In genomic region chr4:181582595-181582994, GRCh38 we compare ENCODE assay signal across 19 cellular contexts.
DNase-seq lines count a peak whose midpoint lies in the region; ATAC-seq and TF ChIP-seq lines count a peak whose summit lies in the region.
"Had no signal": no experiment of that assay in that cellular context is flagged by ENCODE, and none has a peak within 500 bp of the region (broad histone marks: within the 10 kb centered on the region; RNA-seq: fewer than 3 reads in every experiment).

No MANE protein-coding gene starts in this region.

- no peaks in the 10 kb centered on the region for H3K27me3 Mint-ChIP-seq in natural killer cell treated with Interleukin-12 subunit alpha and Interleukin-12 subunit beta and Interleukin-15 and Interleukin-18, amount 100 ng/mL, for 72 hours
- H3K27me3 Mint-ChIP-seq: B cell had no signal

- no peak overlapping the region for H3K4me3 ChIP-seq in OCI-LY7 (ENCODE audit: low read depth, low read length, poor library complexity, severe bottlenecking)
- H3K4me3 ChIP-seq in Peyer's patch: no peak overlapping the region
- H3K4me3 ChIP-seq: adrenal gland, HAP-1, left ventricle myocardium inferior, SJCRH30, stomach had no signal

- POLR2A ChIA-PET in OCI-LY7 (lab: Charles Lee): interaction anchor here (0.7 kb wide), 1 partner anchor 1088 kb away, joined by 5 read pairs; no protein-coding TSS in a partner anchor

- H3K4me1 Mint-ChIP-seq in natural killer cell treated with Interleukin-12 subunit alpha and Interleukin-12 subunit beta and Interleukin-15 and Interleukin-18, amount 100 ng/mL, for 72 hours (ENCODE audit: low read depth in 2 of 2): no peaks in the 10 kb centered on the region
- H3K4me1 Mint-ChIP-seq: B cell had no signal

- H2AFZ ChIP-seq in OCI-LY7 (ENCODE audit: low read length): no peak overlapping the region

- H3K4me1 ChIP-seq in OCI-LY7 (ENCODE audit: insufficient read depth, low read length, poor library complexity, severe bottlenecking) (no peaks in the 10 kb centered on the region), Peyer's patch (no peaks in the 10 kb centered on the region)
- H3K4me1 ChIP-seq: adrenal gland, HAP-1, left ventricle myocardium inferior, SJCRH30, stomach had no signal

- no peaks in the 10 kb centered on the region for H3K27me3 ChIP-seq in Peyer's patch
- H3K27me3 ChIP-seq: adrenal gland, SJCRH30, stomach had no signal

- DNase-seq in H4 (ENCODE audit: low spot score) (peak; percentile 47), OCI-LY7 (ENCODE audit: low spot score) (peak; percentile 5), iPS-NIHi11 (ENCODE audit: low spot score) (peak; percentile 35), Peyer's patch (no peak), G401 (ENCODE audit: low spot score) (no peak)
- no peak for DNase-seq in natural killer cell treated with Interleukin-12 subunit alpha and Interleukin-12 subunit beta and Interleukin-15 and Interleukin-18, amount 100 ng/mL, for 72 hours (ENCODE audit: low spot score)
- DNase-seq: activated CD4-positive, alpha-beta T cell treated with anti-CD3 and anti-CD28 coated beads, Interleukin-2, amount 50 U/mL, for 4 hours; activated T-cell treated with anti-CD3 and anti-CD28 coated beads, Interleukin-2, amount 50 U/mL, for 48 hours; adrenal gland; IMR-90; left ventricle myocardium inferior; NCI-H1417; stimulated activated CD4-positive, alpha-beta T cell treated with anti-CD3 and anti-CD28 coated beads, Interleukin-15, amount 100 ng/mL, for 24 hours; stomach had no signal

- H3K27ac ChIP-seq in C4-2B: no peak overlapping the region
- H3K27ac ChIP-seq in OCI-LY7 (ENCODE audit: low read depth, low read length, poor library complexity, severe bottlenecking): no peak overlapping the region
- H3K27ac ChIP-seq in Peyer's patch: no peak overlapping the region
- H3K27ac ChIP-seq: adrenal gland, left ventricle myocardium inferior, SJCRH30, stomach had no signal

- no peak overlapping the region for H3K27ac Mint-ChIP-seq in natural killer cell treated with Interleukin-12 subunit alpha and Interleukin-12 subunit beta and Interleukin-15 and Interleukin-18, amount 100 ng/mL, for 72 hours
- H3K27ac Mint-ChIP-seq: B cell had no signal

- BruUV-seq in OCI-LY7 (replicated peaks; lab: Mats Ljungman, UMichigan): no TSS peak

- no peak overlapping the region for H3K4me3 Mint-ChIP-seq in natural killer cell treated with Interleukin-12 subunit alpha and Interleukin-12 subunit beta and Interleukin-15 and Interleukin-18, amount 100 ng/mL, for 72 hours
- H3K4me3 Mint-ChIP-seq: B cell had no signal

- intact Hi-C loops in OCI-LY7 (cut with micrococcal nuclease; ENCODE audit: unreplicated experiment): no loop called here

- ATAC-seq in natural killer cell treated with Interleukin-12 subunit alpha and Interleukin-12 subunit beta and Interleukin-15 and Interleukin-18, amount 100 ng/mL, for 72 hours: no peak
- ATAC-seq in GM19351 (IDR thresholded peaks at IDR 0.05; ENCODE audit: unreplicated experiment): no peak

- no peaks in the 10 kb centered on the region for H4K20me1 ChIP-seq in OCI-LY7 (ENCODE audit: insufficient read depth, low read length)

- no peak overlapping the region for H3K4me2 ChIP-seq in OCI-LY7 (ENCODE audit: low read length)

- CTCF ChIA-PET in OCI-LY7 (lab: Charles Lee; ENCODE audit: unreplicated experiment): no interaction called here

- no peak for TF ChIP-seq POLR2A in Peyer's patch (IDR thresholded peaks at IDR 0.05)

- no peaks in the 10 kb centered on the region for H3K9me3 ChIP-seq in OCI-LY7 (ENCODE audit: low read length)
- no peaks in the 10 kb centered on the region for H3K9me3 ChIP-seq in Peyer's patch
- H3K9me3 ChIP-seq: adrenal gland, HAP-1, left ventricle myocardium inferior, SJCRH30 had no signal

- H3K9me2 ChIP-seq in OCI-LY7 (ENCODE audit: insufficient read depth, low read length): no peaks in the 10 kb centered on the region

- no peaks in the 10 kb centered on the region for H3K79me2 ChIP-seq in OCI-LY7 (ENCODE audit: insufficient read depth, low read depth, low read length)

- no peaks in the 10 kb centered on the region for H3K36me3 ChIP-seq in OCI-LY7 (ENCODE audit: insufficient read depth, low read length)
- no peaks in the 10 kb centered on the region for H3K36me3 ChIP-seq in Peyer's patch
- H3K36me3 ChIP-seq: adrenal gland, HAP-1, left ventricle myocardium inferior, SJCRH30, stomach had no signal

- H3K36me3 Mint-ChIP-seq in natural killer cell treated with Interleukin-12 subunit alpha and Interleukin-12 subunit beta and Interleukin-15 and Interleukin-18, amount 100 ng/mL, for 72 hours: no peaks in the 10 kb centered on the region

- in situ Hi-C loops in G401 (cut with HindIII; ENCODE audit: low sequenced_read_pairs): no loop called here

- peak; percentile 52 for TF ChIP-seq CTCF in C4-2B (conservative IDR thresholded peaks at IDR 0.05)
- peak; percentile 59 for TF ChIP-seq CTCF in OCI-LY7 (conservative IDR thresholded peaks at IDR 0.05; ENCODE audit: low read length)
- no peak for TF ChIP-seq CTCF in Peyer's patch (IDR thresholded peaks at IDR 0.05)

- H3K9me3 Mint-ChIP-seq in natural killer cell treated with Interleukin-12 subunit alpha and Interleukin-12 subunit beta and Interleukin-15 and Interleukin-18, amount 100 ng/mL, for 72 hours: peaks cover 16% of the 10 kb centered on the region

Comparison
In these comparisons a context has a peak if more than half of its experiments do, and no peak if none do; other contexts are left out.
1. CTCF ChIP-seq: peak in C4-2B (single experiment) and OCI-LY7 (single experiment); none in Peyer's patch (0 of 6).
2. DNase-seq: peak in H4 (single experiment), OCI-LY7 (single experiment) and iPS-NIHi11 (single experiment); none in Peyer's patch (0 of 3), G401 (single experiment) and natural killer cell treated with Interleukin-12 subunit alpha and Interleukin-12 subunit beta and Interleukin-15 and Interleukin-18, amount 100 ng/mL, for 72 hours (single experiment).